In the genomic region with DNA sequence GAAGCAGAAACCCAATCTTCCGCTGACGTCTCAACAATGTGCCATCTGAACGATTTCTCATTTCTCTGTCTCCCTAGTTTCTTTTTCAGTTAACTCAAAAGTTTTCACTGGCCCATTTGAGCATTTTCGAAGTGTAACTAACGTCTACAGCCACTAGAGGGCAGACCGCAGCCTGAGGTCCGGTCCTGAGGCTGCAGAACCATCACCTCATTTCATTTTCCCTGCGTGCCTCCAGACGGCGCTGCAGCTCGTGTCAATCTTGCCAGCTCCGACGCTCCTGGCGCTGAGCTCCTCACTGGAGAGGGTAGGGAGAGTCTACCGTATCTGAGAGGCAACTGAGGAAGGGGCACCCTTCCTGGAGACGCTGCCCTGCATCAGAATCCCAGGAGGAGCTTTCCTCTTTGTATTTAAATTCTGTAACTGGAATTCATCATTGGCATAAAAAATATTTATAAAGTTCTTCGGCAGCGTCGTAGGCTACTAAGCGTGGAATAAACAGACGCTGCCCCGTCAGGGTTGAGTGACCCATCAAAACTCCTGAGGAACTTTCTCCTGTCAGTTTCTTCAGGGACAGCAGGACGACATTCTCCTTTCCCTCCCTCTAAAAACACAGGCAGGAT, we compare ENCODE assay signal across 8 cellular contexts. TPM values are rescaled to one million over a fixed set of nuclear protein-coding genes. Genes with fewer than 3 reads are reported as not detected.
A peak's percentile ranks its signal among the peaks of the same experiment; 100 is the strongest.
DNase-seq lines count a peak whose midpoint lies in the region; ATAC-seq, FAIRE-seq and TF ChIP-seq lines count a peak whose summit lies in the region.

No MANE protein-coding gene starts in this region.

- POLR2A ChIA-PET in IMR-90 (lab: Charles Lee; ENCODE audit: unreplicated experiment) = no interaction called here
- POLR2A ChIA-PET in OCI-LY7 (lab: Charles Lee) = interaction anchor here (0.6 kb wide), 1 partner anchor 109 kb away, joined by 4 read pairs; no protein-coding TSS in a partner anchor
- POLR2A ChIA-PET in naive thymus-derived CD4-positive, alpha-beta T cell (lab: Charles Lee) = interaction anchor here (1.0 to 1.4 kb wide), 2 partner anchors 439 to 492 kb away, joined by 3 read pairs; no protein-coding TSS in a partner anchor

- intact Hi-C loops in IMR-90 (cut with micrococcal nuclease) (loop anchor here (1.0 kb wide), 4 partner anchors 437 to 515 kb away; no protein-coding TSS in a partner anchor), OCI-LY7 (cut with micrococcal nuclease; ENCODE audit: unreplicated experiment) (loop anchor here (1.0 to 10.0 kb wide), 5 partner anchors 193 to 515 kb away; partner anchors contain the start of gene MYLIP)
- intact Hi-C loops in naive thymus-derived CD4-positive, alpha-beta T cell (cut with micrococcal nuclease) = loop anchor here (1.0 to 5.0 kb wide), 6 partner anchors 28 to 515 kb away; partner anchors contain the start of genes DTNBP1 (in 2 of the 2) and MYLIP (in 2 of the 2)

- no peak overlapping the region for H2BK20ac ChIP-seq in IMR-90 (ENCODE audit: low read depth, low read length)

- H2AFZ ChIP-seq in IMR-90 (replicated peaks; ENCODE audit: low read length, poor library complexity) = peak overlapping the region; percentile 81
- peak overlapping the region; percentile 31; the same call in 1 of the 2 replicates for H2AFZ ChIP-seq in OCI-LY7 (ENCODE audit: low read length)

- ATAC-seq in GM21528 (IDR thresholded peaks at IDR 0.05; ENCODE audit: low FRiP score, unreplicated experiment) (peak; percentile 81), IMR-90 (ENCODE audit: low read depth) (peak; percentile 99)
- peak; percentile 100 for ATAC-seq in naive thymus-derived CD4-positive, alpha-beta T cell

- TF ChIP-seq CTCF in D721Med (IDR thresholded peaks at IDR 0.05; ENCODE audit: insufficient read depth, missing control alignments) (peak; percentile 100), IMR-90 (conservative IDR thresholded peaks at IDR 0.05; ENCODE audit: low read depth, low read length) (peak; percentile 100), OCI-LY7 (conservative IDR thresholded peaks at IDR 0.05; ENCODE audit: low read length) (peak; percentile 99)

- peaks cover 4 to 9% (median 7%) of the 10 kb centered on the region in 7 donors for H3K4me1 Mint-ChIP-seq in naive thymus-derived CD4-positive, alpha-beta T cell

- H3K14ac ChIP-seq in IMR-90 (replicated peaks; ENCODE audit: low read depth, low read length) = no peak overlapping the region

- no peak for FAIRE-seq in D721Med (lab: Jason Lieb, UNC)

- TF ChIP-seq POLR2A in IMR-90 (IDR thresholded peaks at IDR 0.05; ENCODE audit: low read depth, low read length) = no peak
- TF ChIP-seq POLR2A in erythroblast (IDR thresholded peaks at IDR 0.05; ENCODE audit: low read length) = no peak

- H3K4me2 ChIP-seq in IMR-90 (ENCODE audit: low read depth, low read length) (peak overlapping the region; percentile 67), OCI-LY7 (ENCODE audit: low read length) (peak overlapping the region; percentile 22; the same call in 1 of the 2 replicates)

- H4K91ac ChIP-seq in IMR-90 (ENCODE audit: insufficient read depth, low read depth, low read length) = no peak overlapping the region

- H4K5ac ChIP-seq in IMR-90 (ENCODE audit: low read depth, low read length) = no peak overlapping the region

- no peaks in the 10 kb centered on the region for H3K9me2 ChIP-seq in OCI-LY7 (ENCODE audit: insufficient read depth, low read length)

- peak; percentile 45 for DNase-seq in D721Med (ENCODE audit: insufficient read length, low spot score)
- peak; percentile 87 for DNase-seq in IMR-90
- DNase-seq in OCI-LY7 (ENCODE audit: low spot score) = peak; percentile 88
- peak; percentile 65 for DNase-seq in activated T-cell treated with anti-CD3 and anti-CD28 coated beads for 1 hour (ENCODE audit: low read depth)
- DNase-seq in erythroblast (lab: John Stamatoyannopoulos, UW) = peak; percentile 90 to 94
- peak; percentile 56 to 84 (median 76) for DNase-seq in naive thymus-derived CD4-positive, alpha-beta T cell
- DNase-seq in stimulated activated CD8-positive, alpha-beta memory T cell treated with anti-CD3 and anti-CD28 coated beads, Interleukin-7, amount 100 ng/mL, for 48 hours (ENCODE audit: extremely low read depth in 1 of 2, low read depth in 1 of 2) = peak; percentile 53 to 73

- H3K9me3 ChIP-seq in IMR-90 (ENCODE audit: control insufficient read depth, insufficient read depth, low read length) (no peaks in the 10 kb centered on the region; the same call in 1 of the 2 replicates), OCI-LY7 (ENCODE audit: low read length) (no peaks in the 10 kb centered on the region)
- H3K9me3 ChIP-seq in naive thymus-derived CD4-positive, alpha-beta T cell (ENCODE audit: control insufficient read depth in 2 of 3, low read length in 3 of 3) = no peaks in the 10 kb centered on the region

- H3K27ac Mint-ChIP-seq in naive thymus-derived CD4-positive, alpha-beta T cell = peak overlapping the region in 3 of 9 donors; percentile 1 to 23 (median 4)

- H3K9me1 ChIP-seq in IMR-90 (ENCODE audit: insufficient read depth, low read length) = no peaks in the 10 kb centered on the region

- no peak overlapping the region for H2BK5ac ChIP-seq in IMR-90 (ENCODE audit: low read depth, low read length, poor library complexity, severe bottlenecking)

- H3K27me3 ChIP-seq in IMR-90 (ENCODE audit: control insufficient read depth, insufficient read depth, low read length) = peaks cover 8% of the 10 kb centered on the region
- no peaks in the 10 kb centered on the region for H3K27me3 ChIP-seq in naive thymus-derived CD4-positive, alpha-beta T cell (ENCODE audit: control insufficient read depth in 2 of 2, insufficient read depth in 2 of 2, low read length in 2 of 2)

- H3K79me1 ChIP-seq in IMR-90 (ENCODE audit: low read depth in 1 of 2, low read length in 2 of 2) = no peaks in the 10 kb centered on the region

- no peak overlapping the region for H3K4ac ChIP-seq in IMR-90 (ENCODE audit: low read depth, low read length)

- H3K4me3 ChIP-seq in IMR-90 (ENCODE audit: insufficient read depth, low read depth, low read length) = no peak overlapping the region
- no peak overlapping the region for H3K4me3 ChIP-seq in OCI-LY7 (ENCODE audit: low read depth, low read length, poor library complexity, severe bottlenecking)
- no peak overlapping the region for H3K4me3 ChIP-seq in naive thymus-derived CD4-positive, alpha-beta T cell (ENCODE audit: low read length)

- CTCF ChIA-PET in IMR-90 (lab: Yijun Ruan, JAX) = interaction anchor here (0.6 to 1.1 kb wide), 20 partner anchors 11 to 587 kb away, joined by 3 to 12 read pairs (median 4); partner anchors contain the start of gene MYLIP
- CTCF ChIA-PET in OCI-LY7 (lab: Charles Lee; ENCODE audit: unreplicated experiment) = interaction anchor here (0.6 to 1.9 kb wide), 5 partner anchors 142 to 514 kb away, joined by 3 to 15 read pairs (median 5); partner anchors contain the start of gene MYLIP
- CTCF ChIA-PET in naive thymus-derived CD4-positive, alpha-beta T cell (lab: Charles Lee) = interaction anchor here (0.8 to 4.8 kb wide), 9 partner anchors 10 to 549 kb away, joined by 3 to 77 read pairs (median 4); no protein-coding TSS in a partner anchor

- no peak overlapping the region for H2BK15ac ChIP-seq in IMR-90 (ENCODE audit: low read depth, low read length)

- no peak overlapping the region for H3K18ac ChIP-seq in IMR-90 (ENCODE audit: low read depth, low read length)

- no peaks in the 10 kb centered on the region for H3K9me3 Mint-ChIP-seq in naive thymus-derived CD4-positive, alpha-beta T cell

- no peaks in the 10 kb centered on the region for H3K79me2 ChIP-seq in OCI-LY7 (ENCODE audit: insufficient read depth, low read depth, low read length)

- H4K8ac ChIP-seq in IMR-90 (ENCODE audit: low read depth in 2 of 2, low read length in 2 of 2) = no peak overlapping the region

- no peak overlapping the region for H3K56ac ChIP-seq in IMR-90 (ENCODE audit: extremely low read depth, insufficient read depth, low read length)

- BruUV-seq in IMR-90 (replicated peaks; lab: Mats Ljungman, UMichigan) (no TSS peak), OCI-LY7 (replicated peaks; lab: Mats Ljungman, UMichigan) (no TSS peak)

- H2AK5ac ChIP-seq in IMR-90 (ENCODE audit: low read depth, low read length) = no peak overlapping the region

- H3K36me3 ChIP-seq in IMR-90 (ENCODE audit: control insufficient read depth, insufficient read depth, low read length) (no peaks in the 10 kb centered on the region), OCI-LY7 (ENCODE audit: insufficient read depth, low read length) (no peaks in the 10 kb centered on the region)
- no peaks in the 10 kb centered on the region for H3K36me3 ChIP-seq in naive thymus-derived CD4-positive, alpha-beta T cell (ENCODE audit: control insufficient read depth in 2 of 3, insufficient read depth in 3 of 3, low read length in 3 of 3)

- dilution Hi-C loops in IMR-90 (cut with HindIII; ENCODE audit: low sequenced_read_pairs, unreplicated experiment) = loop anchor here (25.0 kb wide), 1 partner anchor 496 kb away; no protein-coding TSS in a partner anchor

- in situ Hi-C loops in IMR-90 (cut with MboI; ENCODE audit: low sequenced_read_pairs) = loop anchor here (5.0 kb wide), 1 partner anchor 516 kb away; no protein-coding TSS in a partner anchor

- H3K36me3 Mint-ChIP-seq in naive thymus-derived CD4-positive, alpha-beta T cell = no peaks in the 10 kb centered on the region

- H4K20me1 ChIP-seq in IMR-90 (ENCODE audit: insufficient read depth, low read length) (no peaks in the 10 kb centered on the region), OCI-LY7 (ENCODE audit: insufficient read depth, low read length) (no peaks in the 10 kb centered on the region)

- peak overlapping the region in 2 of 10 donors; percentile 25 to 56 for H3K4me3 Mint-ChIP-seq in naive thymus-derived CD4-positive, alpha-beta T cell

- no peak overlapping the region for H3K23ac ChIP-seq in IMR-90 (ENCODE audit: low read depth, low read length)

- H3K9ac ChIP-seq in IMR-90 (ENCODE audit: low read depth, low read length) = no peak overlapping the region

- no peak overlapping the region for H2BK120ac ChIP-seq in IMR-90 (ENCODE audit: low read depth, low read length)

- no peak overlapping the region for H3K27ac ChIP-seq in IMR-90 (ENCODE audit: insufficient read depth, low read length)
- no peak overlapping the region for H3K27ac ChIP-seq in OCI-LY7 (ENCODE audit: low read depth, low read length, poor library complexity, severe bottlenecking)
- no peak overlapping the region for H3K27ac ChIP-seq in naive thymus-derived CD4-positive, alpha-beta T cell (ENCODE audit: low read depth, low read length)

- TF ChIP-seq RAD21 in IMR-90 (IDR thresholded peaks at IDR 0.05; ENCODE audit: low read length) = peak; percentile 96

- no peak overlapping the region for H2AK9ac ChIP-seq in IMR-90 (replicated peaks; ENCODE audit: low read depth, low read length, poor library complexity)

- WGBS in IMR-90 (ENCODE audit: extremely low coverage in 2 of 2, insufficient read length in 1 of 2), 2 experiments = 42% methylated on average over 6 of the region's 23 CpGs; no CpG with 5 or more reads in 1 of the 2 experiments

- H3K4me1 ChIP-seq in IMR-90 (ENCODE audit: control insufficient read depth, insufficient read depth, low read length) (no peaks in the 10 kb centered on the region), OCI-LY7 (ENCODE audit: insufficient read depth, low read length, poor library complexity, severe bottlenecking) (no peaks in the 10 kb centered on the region)
- H3K4me1 ChIP-seq in naive thymus-derived CD4-positive, alpha-beta T cell (ENCODE audit: control insufficient read depth in 2 of 2, insufficient read depth in 2 of 2, low read length in 2 of 2) = no peaks in the 10 kb centered on the region

- peaks cover 0 to 5% (median 0%) of the 10 kb centered on the region in 5 donors for H3K27me3 Mint-ChIP-seq in naive thymus-derived CD4-positive, alpha-beta T cell

RNA-seq across cellular contexts. Expression of gene DTNBP1, which starts 28.5 kb away (rescaled TPM):
- total RNA-seq in IMR-90 (2012; rRNA removed) (4.7 and 4.8 TPM in 2 replicates), OCI-LY7 (2022) (24.0 and 28.0 TPM in 2 replicates)
- polyA plus RNA-seq in IMR-90 (2012; rRNA removed) = 15.8 and 18.7 TPM in 2 replicates
- 12.7 and 16.6 TPM in 2 replicates for polyA plus RNA-seq in IMR-90 (2012; cell fraction: cytosol; rRNA removed)
- 7.9 and 10.7 TPM in 2 replicates for polyA plus RNA-seq in IMR-90 (2012; cell fraction: nucleus; rRNA removed; ENCODE audit: low replicate concordance)
- total RNA-seq in OCI-LY7 (2014; rRNA removed; shearing (Covaris generic)) = 9.8 and 10.9 TPM in 2 replicates
- 10 to 100 TPM; 19.8 to 30.8 (median 25.3) TPM for total RNA-seq in naive thymus-derived CD4-positive, alpha-beta T cell
- 10 to 100 TPM; 33.7 to 40.0 TPM for polyA plus RNA-seq in naive thymus-derived CD4-positive, alpha-beta T cell
